Comparison of ENCODE assay signal across 15 cellular contexts in the genomic region with DNA sequence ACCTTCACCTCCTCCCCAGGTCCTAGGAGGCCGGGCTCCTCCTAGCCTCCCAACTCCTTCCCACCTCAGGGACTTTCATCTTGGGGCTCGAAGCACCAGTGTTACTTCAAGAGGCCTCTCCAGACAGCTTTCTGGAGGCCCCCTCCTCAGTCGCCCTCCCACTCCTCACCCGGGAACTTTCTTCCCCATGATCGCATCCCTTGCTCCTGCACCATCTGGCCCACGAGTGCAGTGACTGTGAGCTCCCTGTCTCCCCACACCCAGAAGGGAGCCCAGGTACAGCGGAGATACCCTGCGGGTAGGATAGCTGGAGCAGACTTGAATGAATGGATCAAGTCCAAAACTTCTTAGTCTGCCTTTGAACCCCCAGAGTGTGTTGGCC. TPM values are rescaled to one million over a fixed set of nuclear protein-coding genes. Genes with fewer than 3 reads are reported as not detected.
DNase-seq lines count a peak whose midpoint lies in the region; ATAC-seq and TF ChIP-seq lines count a peak whose summit lies in the region.
"Had no signal": no experiment of that assay in that cellular context is flagged by ENCODE, and none has a peak within 500 bp of the region (broad histone marks: within the 10 kb centered on the region; RNA-seq: fewer than 3 reads in every experiment).

No MANE protein-coding gene starts in this region.

- H3K27ac Mint-ChIP-seq in glutamatergic neuron (ENCODE audit: unreplicated experiment) = no peak overlapping the region
- no peak overlapping the region for H3K27ac Mint-ChIP-seq in neural progenitor cell

- H3K27me3 ChIP-seq in neural progenitor cell = peaks cover 63% of the 10 kb centered on the region

- no peak overlapping the region for H3K4me2 ChIP-seq in neural progenitor cell

- peaks cover 25% of the 10 kb centered on the region for H4K20me1 ChIP-seq in neural progenitor cell (ENCODE audit: low read depth)

- ATAC-seq in left ventricle myocardium superior = no peak
- ATAC-seq in Right ventricle myocardium superior (ENCODE audit: poor library complexity) = no peak
- ATAC-seq: GM12878, PC-3 had no signal

- intact Hi-C loops in left ventricle myocardium superior (cut with micrococcal nuclease) = no loop called here
- intact Hi-C loops in Right ventricle myocardium superior (cut with DNase I) = no loop called here

- H3K9me3 Mint-ChIP-seq in glutamatergic neuron (ENCODE audit: unreplicated experiment) = peaks cover 6% of the 10 kb centered on the region
- H3K9me3 Mint-ChIP-seq in neural progenitor cell = peaks cover 3% of the 10 kb centered on the region

- no peaks in the 10 kb centered on the region for H3K79me2 ChIP-seq in neural progenitor cell (ENCODE audit: low read depth)

- no peak for TF ChIP-seq CTCF in glutamatergic neuron (IDR thresholded peaks at IDR 0.05; ENCODE audit: partially characterized antibody, unreplicated experiment)
- no peak for TF ChIP-seq CTCF in neural progenitor cell (IDR thresholded peaks at IDR 0.05)

- H3K4me1 ChIP-seq in neural progenitor cell = no peaks in the 10 kb centered on the region

- H3K4me3 Mint-ChIP-seq in glutamatergic neuron (ENCODE audit: unreplicated experiment) (peak overlapping the region; percentile 64), neural progenitor cell (peak overlapping the region; percentile 71)

- H3K27me3 Mint-ChIP-seq in glutamatergic neuron (ENCODE audit: unreplicated experiment) = peaks cover 16% of the 10 kb centered on the region
- H3K27me3 Mint-ChIP-seq in neural progenitor cell (ENCODE audit: insufficient read depth, low read depth) = peaks cover 23% of the 10 kb centered on the region

- no peaks in the 10 kb centered on the region for H3F3A ChIP-seq in neural progenitor cell (ENCODE audit: low read depth)

- H2AFZ ChIP-seq in neural progenitor cell (replicated peaks) = no peak overlapping the region

- H3K27ac ChIP-seq in neural progenitor cell = no peak overlapping the region
- H3K27ac ChIP-seq: C4-2B had no signal

- H3K36me3 ChIP-seq in neural progenitor cell = no peaks in the 10 kb centered on the region

- no peak overlapping the region for H3K9ac ChIP-seq in neural progenitor cell

- no peak overlapping the region for H3K4me3 ChIP-seq in neural progenitor cell
- H3K4me3 ChIP-seq: GM12878 had no signal

- no peaks in the 10 kb centered on the region for H3K9me3 ChIP-seq in neural progenitor cell (ENCODE audit: low read depth)

- H3K4me1 Mint-ChIP-seq in glutamatergic neuron (ENCODE audit: low read depth, unreplicated experiment) = peaks cover 4% of the 10 kb centered on the region
- H3K4me1 Mint-ChIP-seq in neural progenitor cell = peaks cover 3% of the 10 kb centered on the region

- DNase-seq in left ventricle myocardium superior (peak; percentile 12), Right ventricle myocardium superior (no peak), glutamatergic neuron (no peak), neural progenitor cell (ENCODE audit: low spot score) (no peak), C1 segment of cervical spinal cord (lab: John Stamatoyannopoulos, UW) (no peak), activated gamma-delta T cell (lab: John Stamatoyannopoulos, UW) (no peak), NCI-H2196 (lab: John Stamatoyannopoulos, UW; ENCODE audit: unreplicated experiment) (no peak)
- DNase-seq in stimulated activated CD4-positive, alpha-beta T cell treated with anti-CD3 and anti-CD28 coated beads, Interleukin-2, amount 100 ng/mL, for 24 hours = no peak
- DNase-seq: GOT3, KBM-7, NCI-H1048, NCI-H1694, PC-3 had no signal

- H3K36me3 Mint-ChIP-seq in glutamatergic neuron (ENCODE audit: unreplicated experiment) (no peaks in the 10 kb centered on the region), neural progenitor cell (peaks cover 7% of the 10 kb centered on the region)

RNA-seq across cellular contexts. Expression of a gene that starts 6.1 kb away (rescaled TPM):
- total RNA-seq in left ventricle myocardium superior = not detected
- total RNA-seq in Right ventricle myocardium superior = not detected
- 12.2 TPM for total RNA-seq in glutamatergic neuron (ENCODE audit: unreplicated experiment)
- 0.09 TPM in 1 of 2 replicates, not detected in the other for total RNA-seq in neural progenitor cell (ENCODE audit: low replicate concordance)
- total RNA-seq: GM12878 had no signal

RNA-seq across cellular contexts. Expression of a gene that starts 26.4 kb away (rescaled TPM):
- total RNA-seq in left ventricle myocardium superior (22.0 TPM), Right ventricle myocardium superior (20.0 TPM), glutamatergic neuron (ENCODE audit: unreplicated experiment) (3.5 TPM), neural progenitor cell (ENCODE audit: low replicate concordance) (0.06 TPM in 1 of 2 replicates, not detected in the other)
- total RNA-seq: GM12878, PC-3 had no signal

RNA-seq across cellular contexts. Expression of a gene that starts 38.6 kb away (rescaled TPM):
- total RNA-seq in left ventricle myocardium superior (26.7 TPM), Right ventricle myocardium superior (23.8 TPM), glutamatergic neuron (ENCODE audit: unreplicated experiment) (61.3 TPM), neural progenitor cell (ENCODE audit: low replicate concordance) (19.0 and 24.7 TPM in 2 replicates)

Comparison
In these comparisons a context has a peak if more than half of its experiments do, and no peak if none do; other contexts are left out.
1. RNA of a gene that starts 6.1 kb away (total RNA-seq): 12.2 TPM in glutamatergic neuron (single experiment); not detected in Right ventricle myocardium superior (single experiment), not detected in left ventricle myocardium superior (single experiment) and 0.09 TPM in neural progenitor cell; every median in the first group is over 10 times any median in the second.